Comparison of ENCODE assay signal across 1 cellular context in the genomic region with DNA sequence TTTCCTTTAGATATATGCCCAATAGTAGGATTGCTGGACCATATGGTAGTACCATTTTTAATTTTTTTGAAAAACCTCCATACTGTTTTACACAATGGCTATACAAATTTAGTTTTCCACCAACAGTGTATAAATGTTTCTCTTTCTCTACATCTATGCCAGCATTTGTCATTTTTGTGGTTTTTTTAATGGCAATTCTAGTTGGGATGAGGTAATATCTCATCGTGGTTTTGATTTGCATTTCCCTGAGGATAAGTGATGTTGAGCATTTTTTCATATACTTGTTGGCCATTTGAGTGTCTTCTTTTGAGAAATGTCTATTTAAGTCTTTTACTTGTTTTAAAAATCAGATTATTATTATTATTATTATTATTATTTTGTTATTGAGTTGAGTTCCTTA.
TF ChIP-seq lines count a peak whose summit lies in the region.

No MANE protein-coding gene starts in this region.

TF ChIP-seq in IMR-90, 13 proteins besides CTCF, POLR2A, EP300 and RAD21 (continued from another document):
- TF ChIP-seq, protein P1, sequence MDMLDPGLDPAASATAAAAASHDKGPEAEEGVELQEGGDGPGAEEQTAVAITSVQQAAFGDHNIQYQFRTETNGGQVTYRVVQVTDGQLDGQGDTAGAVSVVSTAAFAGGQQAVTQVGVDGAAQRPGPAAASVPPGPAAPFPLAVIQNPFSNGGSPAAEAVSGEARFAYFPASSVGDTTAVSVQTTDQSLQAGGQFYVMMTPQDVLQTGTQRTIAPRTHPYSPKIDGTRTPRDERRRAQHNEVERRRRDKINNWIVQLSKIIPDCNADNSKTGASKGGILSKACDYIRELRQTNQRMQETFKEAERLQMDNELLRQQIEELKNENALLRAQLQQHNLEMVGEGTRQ (IDR thresholded peaks at IDR 0.05; ENCODE audit: low read depth, low read length), result no peak
- no peak for TF ChIP-seq SMC3 (IDR thresholded peaks at IDR 0.05; ENCODE audit: low read depth, low read length)
- TF ChIP-seq MAFK (IDR thresholded peaks at IDR 0.05; ENCODE audit: low read depth, low read length), result no peak
- TF ChIP-seq MXI1 (IDR thresholded peaks at IDR 0.05; ENCODE audit: borderline replicate concordance, low read depth, low read length), result no peak
- TF ChIP-seq RFX5 (IDR thresholded peaks at IDR 0.05; ENCODE audit: low read depth, low read length), result no peak
- TF ChIP-seq CHD1 (IDR thresholded peaks at IDR 0.05; ENCODE audit: low read depth, low read length), result no peak
- TF ChIP-seq BHLHE40 (IDR thresholded peaks at IDR 0.05; ENCODE audit: low read depth, low read length), result no peak
- no peak for TF ChIP-seq ELK1 (IDR thresholded peaks at IDR 0.05; ENCODE audit: borderline replicate concordance, low read depth, low read length)
